ENCODE assay signal across 18 cellular contexts in the genomic region with DNA sequence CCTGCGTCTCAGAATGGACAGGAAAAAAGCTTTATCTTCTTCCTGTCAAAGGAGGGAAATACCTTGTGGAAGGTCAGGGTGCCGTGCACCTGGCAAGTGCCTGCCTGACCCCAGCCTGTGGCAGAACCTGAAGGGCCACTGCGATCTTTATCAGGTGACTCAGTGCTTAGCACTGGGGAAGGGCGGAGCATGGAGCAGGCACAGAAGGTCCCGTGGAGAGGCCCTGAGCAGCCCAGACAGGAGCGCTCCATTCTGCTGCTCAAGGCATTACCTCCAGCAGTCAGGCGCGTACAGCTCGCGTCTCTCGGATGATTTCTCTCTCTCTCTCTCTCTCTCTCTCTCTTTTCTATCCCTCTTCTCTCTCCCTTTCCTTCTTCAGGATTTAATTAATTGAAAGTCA. TPM values are rescaled to one million over a fixed set of nuclear protein-coding genes. Genes with fewer than 3 reads are reported as not detected.
A peak's percentile ranks its signal among the peaks of the same experiment; 100 is the strongest.
DNase-seq lines count a peak whose midpoint lies in the region; ATAC-seq and TF ChIP-seq lines count a peak whose summit lies in the region.
"Had no signal": no experiment of that assay in that cellular context is flagged by ENCODE, and none has a peak within 500 bp of the region (broad histone marks: within the 10 kb centered on the region; RNA-seq: fewer than 3 reads in every experiment).

No MANE protein-coding gene starts in this region.

- no peaks in the 10 kb centered on the region for H3K4me1 ChIP-seq in Panc1 (ENCODE audit: control insufficient read depth, insufficient read depth, low read length)
- peaks cover 21% of the 10 kb centered on the region for H3K4me1 ChIP-seq in vagina
- H3K4me1 ChIP-seq: testis had no signal

- no peak overlapping the region for H3K27ac ChIP-seq in Panc1 (ENCODE audit: low read length)
- no peak overlapping the region for H3K27ac ChIP-seq in vagina
- H3K27ac ChIP-seq: testis had no signal

- intact Hi-C loops in Panc1 (cut with micrococcal nuclease; ENCODE audit: unreplicated experiment) (no loop called here), vagina (cut with DNase I) (no loop called here)

- H3K27me3 ChIP-seq in Panc1 (ENCODE audit: control insufficient read depth, insufficient read depth, low read length), result no peaks in the 10 kb centered on the region
- no peaks in the 10 kb centered on the region for H3K27me3 ChIP-seq in vagina
- H3K27me3 ChIP-seq: testis had no signal

- H3K9me3 Mint-ChIP-seq in progenitor cell of endocrine pancreas (ENCODE audit: low read depth), result no peaks in the 10 kb centered on the region
- H3K9me3 Mint-ChIP-seq: activated T-cell treated with anti-CD3 and anti-CD28 coated beads, Interleukin-2, amount 50 U/mL, for 24 hours; IgD-negative memory B cell; naive thymus-derived CD8-positive, alpha-beta T cell had no signal

- TF ChIP-seq CTCF in Panc1 (IDR thresholded peaks at IDR 0.05), result no peak
- TF ChIP-seq CTCF in progenitor cell of endocrine pancreas (IDR thresholded peaks at IDR 0.05; ENCODE audit: unreplicated experiment), result no peak
- TF ChIP-seq CTCF in vagina (IDR thresholded peaks at IDR 0.05), result no peak

- H3K4me3 Mint-ChIP-seq in progenitor cell of endocrine pancreas (ENCODE audit: low read depth), result no peak overlapping the region
- H3K4me3 Mint-ChIP-seq: activated CD4-positive, alpha-beta T cell treated with anti-CD3 and anti-CD28 coated beads for 36 hours; activated T-cell treated with anti-CD3 and anti-CD28 coated beads, Interleukin-2, amount 50 U/mL, for 24 hours; IgD-negative memory B cell; naive thymus-derived CD8-positive, alpha-beta T cell had no signal

- CTCF ChIA-PET in Panc1 (lab: Charles Lee), result no interaction called here

- peak overlapping the region; percentile 65 for H3K27ac Mint-ChIP-seq in progenitor cell of endocrine pancreas
- H3K27ac Mint-ChIP-seq: activated CD4-positive, alpha-beta T cell treated with anti-CD3 and anti-CD28 coated beads for 36 hours; activated T-cell treated with anti-CD3 and anti-CD28 coated beads, Interleukin-2, amount 50 U/mL, for 24 hours; IgD-negative memory B cell had no signal

- H3K36me3 Mint-ChIP-seq in progenitor cell of endocrine pancreas (ENCODE audit: insufficient read depth), result no peaks in the 10 kb centered on the region

- H3K4me1 Mint-ChIP-seq in progenitor cell of endocrine pancreas (ENCODE audit: low read depth), result peaks cover 17% of the 10 kb centered on the region
- H3K4me1 Mint-ChIP-seq: activated CD4-positive, alpha-beta T cell treated with anti-CD3 and anti-CD28 coated beads for 36 hours had no signal

- H3K27me3 Mint-ChIP-seq in progenitor cell of endocrine pancreas, result peaks cover 24% of the 10 kb centered on the region
- H3K27me3 Mint-ChIP-seq: activated CD4-positive, alpha-beta T cell treated with anti-CD3 and anti-CD28 coated beads for 36 hours; activated T-cell treated with anti-CD3 and anti-CD28 coated beads, Interleukin-2, amount 50 U/mL, for 24 hours had no signal

- in situ Hi-C loops in Panc1 (cut with HindIII; ENCODE audit: low pct_unique_long_range_greater_than_20kb, low sequenced_read_pairs), result no loop called here

- TF ChIP-seq POLR2A in vagina (IDR thresholded peaks at IDR 0.05), result no peak

- DNase-seq in Daoy (ENCODE audit: low read depth) (peak; percentile 46), Panc1 (ENCODE audit: low read depth, low spot score) (no peak), progenitor cell of endocrine pancreas (ENCODE audit: low spot score, unreplicated experiment) (no peak), NCI-H69 (lab: John Stamatoyannopoulos, UW) (no peak), kidney glomerular epithelial cell (lab: John Stamatoyannopoulos, UW) (no peak), vagina (ENCODE audit: extremely low spot score in 2 of 2) (no peak)
- no peak for DNase-seq in activated effector memory CD4-positive, alpha-beta T cell treated with Interleukin-2 at 50 U/mL for 16 hours
- DNase-seq: activated CD4-positive, alpha-beta T cell treated with anti-CD3 and anti-CD28 coated beads for 36 hours; activated T-cell treated with anti-CD3 and anti-CD28 coated beads, Interleukin-2, amount 50 U/mL, for 24 hours; C1 segment of cervical spinal cord; naive thymus-derived CD8-positive, alpha-beta T cell; NCI-H1417; NCI-H446; testis had no signal

- ATAC-seq in Panc1 (peak; percentile 79), esophagus mucosa (peak; percentile 90)
- ATAC-seq: activated CD4-positive, alpha-beta T cell treated with anti-CD3 and anti-CD28 coated beads for 36 hours; naive thymus-derived CD8-positive, alpha-beta T cell had no signal

- H3K9me3 ChIP-seq in Panc1 (ENCODE audit: control insufficient read depth, insufficient read depth, low read depth, low read length), result no peaks in the 10 kb centered on the region
- H3K9me3 ChIP-seq in vagina, result no peaks in the 10 kb centered on the region
- H3K9me3 ChIP-seq: testis had no signal

- POLR2A ChIA-PET in Panc1 (lab: Charles Lee), result no interaction called here

- H3K4me3 ChIP-seq in Panc1 (ENCODE audit: low read depth in 2 of 2, low read length in 2 of 2), result no peak overlapping the region
- H3K4me3 ChIP-seq in vagina, result no peak overlapping the region
- H3K4me3 ChIP-seq: testis had no signal

- no TSS peak for BruUV-seq in Panc1 (replicated peaks; lab: Mats Ljungman, UMichigan)

- H3K36me3 ChIP-seq in Panc1 (ENCODE audit: control insufficient read depth, insufficient read depth, low read length) (no peaks in the 10 kb centered on the region), vagina (no peaks in the 10 kb centered on the region)

RNA-seq across cellular contexts. Expression of a gene that starts 31.7 kb away (rescaled TPM):
- 5.9 and 7.0 TPM in 2 replicates for total RNA-seq in Daoy (2014; rRNA removed; shearing (Covaris generic))
- total RNA-seq in Panc1 (2021; ENCODE audit: unreplicated experiment) (6.7 TPM), esophagus mucosa (6.5 TPM), progenitor cell of endocrine pancreas (0.46 and 1.1 TPM in 2 replicates), vagina (9.8 TPM)
- polyA plus RNA-seq in Panc1 (2012; ENCODE audit: insufficient read length), result 3.5 TPM
- total RNA-seq: naive thymus-derived CD8-positive, alpha-beta T cell; OCI-LY7; T-helper 1 cell treated with Interleukin-12 subunit alpha and Interleukin-12 subunit beta and Interleukin-4 antibody, amounts not matched to agents 30 ng/mL and 1 ng/mL, for 36 hours had no signal
- polyA plus RNA-seq: IgD-negative memory B cell; naive thymus-derived CD8-positive, alpha-beta T cell had no signal
